Comparison of ENCODE assay signal across 14 cellular contexts in genomic region chr10:44998146-44998631, GRCh38. TPM values are rescaled to one million over a fixed set of nuclear protein-coding genes. Genes with fewer than 3 reads are reported as not detected.
DNase-seq lines count a peak whose midpoint lies in the region; ATAC-seq and TF ChIP-seq lines count a peak whose summit lies in the region.
"Had no signal": no experiment of that assay in that cellular context is flagged by ENCODE, and none has a peak within 500 bp of the region (broad histone marks: within the 10 kb centered on the region; RNA-seq: fewer than 3 reads in every experiment).

No MANE protein-coding gene starts in this region.

- H3K4me1 ChIP-seq in heart right ventricle (peaks cover 29 to 94% (median 81%) of the 10 kb centered on the region in 9 donors), ovary (ENCODE audit: insufficient read depth) (peaks cover 33% of the 10 kb centered on the region)

- TF ChIP-seq CTCF in heart right ventricle (IDR thresholded peaks at IDR 0.05), result no peak
- TF ChIP-seq CTCF in fibroblast of the aortic adventitia (IDR thresholded peaks at IDR 0.05; ENCODE audit: insufficient read depth, low read length), result no peak
- no peak for TF ChIP-seq CTCF in ovary (IDR thresholded peaks at IDR 0.05)
- TF ChIP-seq CTCF in foreskin fibroblast (IDR thresholded peaks at IDR 0.05; ENCODE audit: low read depth, low read length), result no peak

- no peak for TF ChIP-seq POLR2A in ovary (IDR thresholded peaks at IDR 0.05)

- H3K9me3 ChIP-seq in heart right ventricle, result peaks cover 0 to 1% (median 0%) of the 10 kb centered on the region in 11 donors
- no peaks in the 10 kb centered on the region for H3K9me3 ChIP-seq in ovary

- peak overlapping the region; percentile 83 to 99 (median 92) for H3K27ac ChIP-seq in heart right ventricle
- H3K27ac ChIP-seq in ovary, result peak overlapping the region; percentile 16 to 86

- H3K36me3 ChIP-seq in heart right ventricle (peaks cover 0 to 15% (median 5%) of the 10 kb centered on the region in 9 donors), ovary (no peaks in the 10 kb centered on the region)

- 68 to 71% methylated on average over 6 of the region's 6 CpGs for WGBS in heart right ventricle, 2 donors
- WGBS in ovary, 3 donors, result 49 to 61% (median 60%) methylated on average over 6 of the region's 6 CpGs

- H3K27me3 ChIP-seq in heart right ventricle, result no peaks in the 10 kb centered on the region
- H3K27me3 ChIP-seq in ovary, result no peaks in the 10 kb centered on the region

- no peak for TF ChIP-seq EP300 in ovary (IDR thresholded peaks at IDR 0.05)

- DNase-seq in heart right ventricle (no peak), cardiac septum (ENCODE audit: low spot score) (no peak), fibroblast of the aortic adventitia (ENCODE audit: low read depth) (peak; percentile 96), ovary (peak in 3 of 5 donors; percentile 25 to 62 (median 25)), foreskin fibroblast (no peak), A172 (ENCODE audit: low spot score) (no peak)
- DNase-seq: activated CD4-positive, alpha-beta T cell treated with anti-CD3 and anti-CD28 coated beads for 4 hours; naive B cell; NCI-H1436; NCI-H524; PC-3 had no signal

- H3K4me3 ChIP-seq in heart right ventricle (no peak overlapping the region), fibroblast of the aortic adventitia (ENCODE audit: low read depth, low read length) (no peak overlapping the region), ovary (no peak overlapping the region), foreskin fibroblast (ENCODE audit: low read depth in 1 of 2, low read length in 2 of 2) (no peak overlapping the region)

- intact Hi-C loops in heart right ventricle (cut with DNase I), result loop anchor here in 4 of 10 donors (5.0 to 10.0 kb wide), 5 partner anchors 63 to 1591 kb away; partner anchors contain the start of gene HNRNPF (in 1 of the 4)
- intact Hi-C loops in cardiac septum (cut with DNase I), result loop anchor here (5.0 kb wide), 1 partner anchor 1861 kb away; the partner anchor contains the start of gene CSGALNACT2
- intact Hi-C loops in ovary (cut with DNase I), result no loop called here

- ATAC-seq in heart right ventricle (no peak), HG03354 (IDR thresholded peaks at IDR 0.05; ENCODE audit: poor library complexity, severe bottlenecking, unreplicated experiment) (no peak), esophagus mucosa (no peak)
- ATAC-seq: PC-3 had no signal

RNA-seq across cellular contexts. Expression of gene ZNF22, which starts 2.5 kb away (rescaled TPM):
- total RNA-seq in heart right ventricle, result 10 to 100 TPM; 11.0 to 17.2 (median 15.4) TPM
- 10 to 100 TPM; 16.2 to 16.3 TPM for polyA plus RNA-seq in heart right ventricle
- total RNA-seq in cardiac septum, result 14.9 TPM
- 4.4 and 16.6 TPM in 2 replicates for total RNA-seq in fibroblast of the aortic adventitia (ENCODE audit: low replicate concordance)
- 10 to 100 TPM; 19.4 to 38.0 (median 28.6) TPM for total RNA-seq in ovary
- polyA plus RNA-seq in ovary, result 10 to 100 TPM; 25.5 to 27.4 TPM
- total RNA-seq in A172 (2014; rRNA removed; shearing (Covaris generic)), result 7.0 and 7.9 TPM in 2 replicates
- 7.0 TPM for total RNA-seq in esophagus mucosa

RNA-seq across cellular contexts. Expression of gene DEPP1, which starts 19.6 kb away (rescaled TPM):
- total RNA-seq in heart right ventricle (100 to 1,000 TPM in 1 of 10 donors, 10 to 100 TPM in 9; 10.0 to 172 (median 23.8) TPM), cardiac septum (45.5 TPM), fibroblast of the aortic adventitia (ENCODE audit: low replicate concordance) (17.3 and 73.8 TPM in 2 replicates), ovary (100 to 1,000 TPM in 5 of 7 donors, 10 to 100 TPM in 2; 35.6 to 511 (median 174) TPM), esophagus mucosa (3.3 TPM)
- polyA plus RNA-seq in heart right ventricle (10 to 100 TPM; 27.6 to 40.3 TPM), ovary (100 to 1,000 TPM in 1 of 2 donors, 10 to 100 TPM in 1; 56.7 to 603 TPM)
- 2.2 and 6.5 TPM in 2 replicates for total RNA-seq in A172 (2014; rRNA removed; shearing (Covaris generic))
- polyA plus RNA-seq: IgD-negative memory B cell had no signal

RNA-seq across cellular contexts. Expression of gene RASSF4, which starts 38.6 kb away (rescaled TPM):
- total RNA-seq in heart right ventricle (100 to 1,000 TPM in 2 of 10 donors, 10 to 100 TPM in 8; 73.3 to 120 (median 79.9) TPM), cardiac septum (47.5 TPM), fibroblast of the aortic adventitia (ENCODE audit: low replicate concordance) (1.9 and 3.8 TPM in 2 replicates), ovary (10 to 100 TPM in 3 of 7 donors, 1 to 10 TPM in 4; 4.8 to 21.9 (median 7.3) TPM), esophagus mucosa (2.3 TPM)
- polyA plus RNA-seq in heart right ventricle (10 to 100 TPM; 41.2 to 89.4 TPM), ovary (1 to 10 TPM; 8.1 to 9.7 TPM)
- total RNA-seq in A172 (2014; rRNA removed; shearing (Covaris generic)), result 3.2 and 9.6 TPM in 2 replicates

Comparison
In these comparisons a context has a peak if more than half of its experiments do, and no peak if none do; other contexts are left out.
1. DNase-seq: peak in fibroblast of the aortic adventitia (single experiment) and ovary (3 of 5); none in heart right ventricle (0 of 2), cardiac septum (single experiment), foreskin fibroblast (0 of 2) and A172 (single experiment).